Comparison of ENCODE assay signal across 1 cellular context in genomic region chr19:58406818-58407657, GRCh38.
TF ChIP-seq lines count a peak whose summit lies in the region.

No MANE protein-coding gene starts in this region.

TF ChIP-seq in HepG2, 621 proteins besides CTCF, POLR2A, EP300 and RAD21 (continued from another document and continues in another):
- no peak for TF ChIP-seq ZNF496 (CRISPR knock-in tag; IDR thresholded peaks at IDR 0.05; ENCODE audit: insufficient replicate concordance)
- no peak for TF ChIP-seq HHEX (CRISPR knock-in tag; IDR thresholded peaks at IDR 0.05)
- TF ChIP-seq ELF3 (CRISPR knock-in tag; IDR thresholded peaks at IDR 0.05): no peak
- TF ChIP-seq, protein P1, sequence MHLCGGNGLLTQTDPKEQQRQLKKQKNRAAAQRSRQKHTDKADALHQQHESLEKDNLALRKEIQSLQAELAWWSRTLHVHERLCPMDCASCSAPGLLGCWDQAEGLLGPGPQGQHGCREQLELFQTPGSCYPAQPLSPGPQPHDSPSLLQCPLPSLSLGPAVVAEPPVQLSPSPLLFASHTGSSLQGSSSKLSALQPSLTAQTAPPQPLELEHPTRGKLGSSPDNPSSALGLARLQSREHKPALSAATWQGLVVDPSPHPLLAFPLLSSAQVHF (CRISPR knock-in tag; IDR thresholded peaks at IDR 0.05): no peak
- TF ChIP-seq SUZ12 (IDR thresholded peaks at IDR 0.05; ENCODE audit: low read depth, low read length): no peak
- TF ChIP-seq ZFP41 (CRISPR knock-in tag; IDR thresholded peaks at IDR 0.05; ENCODE audit: borderline replicate concordance): no peak
- TF ChIP-seq, protein P2, sequence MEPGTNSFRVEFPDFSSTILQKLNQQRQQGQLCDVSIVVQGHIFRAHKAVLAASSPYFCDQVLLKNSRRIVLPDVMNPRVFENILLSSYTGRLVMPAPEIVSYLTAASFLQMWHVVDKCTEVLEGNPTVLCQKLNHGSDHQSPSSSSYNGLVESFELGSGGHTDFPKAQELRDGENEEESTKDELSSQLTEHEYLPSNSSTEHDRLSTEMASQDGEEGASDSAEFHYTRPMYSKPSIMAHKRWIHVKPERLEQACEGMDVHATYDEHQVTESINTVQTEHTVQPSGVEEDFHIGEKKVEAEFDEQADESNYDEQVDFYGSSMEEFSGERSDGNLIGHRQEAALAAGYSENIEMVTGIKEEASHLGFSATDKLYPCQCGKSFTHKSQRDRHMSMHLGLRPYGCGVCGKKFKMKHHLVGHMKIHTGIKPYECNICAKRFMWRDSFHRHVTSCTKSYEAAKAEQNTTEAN (CRISPR knock-in tag; conservative IDR thresholded peaks at IDR 0.05): no peak
- TF ChIP-seq BRD4 (CRISPR knock-in tag; IDR thresholded peaks at IDR 0.05): no peak
- no peak for TF ChIP-seq ZSCAN12 (CRISPR knock-in tag; IDR thresholded peaks at IDR 0.05)
- TF ChIP-seq, protein P3, sequence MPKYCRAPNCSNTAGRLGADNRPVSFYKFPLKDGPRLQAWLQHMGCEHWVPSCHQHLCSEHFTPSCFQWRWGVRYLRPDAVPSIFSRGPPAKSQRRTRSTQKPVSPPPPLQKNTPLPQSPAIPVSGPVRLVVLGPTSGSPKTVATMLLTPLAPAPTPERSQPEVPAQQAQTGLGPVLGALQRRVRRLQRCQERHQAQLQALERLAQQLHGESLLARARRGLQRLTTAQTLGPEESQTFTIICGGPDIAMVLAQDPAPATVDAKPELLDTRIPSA (CRISPR knock-in tag; IDR thresholded peaks at IDR 0.05; ENCODE audit: borderline replicate concordance): no peak
- no peak for TF ChIP-seq NFRKB (IDR thresholded peaks at IDR 0.05)
- TF ChIP-seq, protein P4, sequence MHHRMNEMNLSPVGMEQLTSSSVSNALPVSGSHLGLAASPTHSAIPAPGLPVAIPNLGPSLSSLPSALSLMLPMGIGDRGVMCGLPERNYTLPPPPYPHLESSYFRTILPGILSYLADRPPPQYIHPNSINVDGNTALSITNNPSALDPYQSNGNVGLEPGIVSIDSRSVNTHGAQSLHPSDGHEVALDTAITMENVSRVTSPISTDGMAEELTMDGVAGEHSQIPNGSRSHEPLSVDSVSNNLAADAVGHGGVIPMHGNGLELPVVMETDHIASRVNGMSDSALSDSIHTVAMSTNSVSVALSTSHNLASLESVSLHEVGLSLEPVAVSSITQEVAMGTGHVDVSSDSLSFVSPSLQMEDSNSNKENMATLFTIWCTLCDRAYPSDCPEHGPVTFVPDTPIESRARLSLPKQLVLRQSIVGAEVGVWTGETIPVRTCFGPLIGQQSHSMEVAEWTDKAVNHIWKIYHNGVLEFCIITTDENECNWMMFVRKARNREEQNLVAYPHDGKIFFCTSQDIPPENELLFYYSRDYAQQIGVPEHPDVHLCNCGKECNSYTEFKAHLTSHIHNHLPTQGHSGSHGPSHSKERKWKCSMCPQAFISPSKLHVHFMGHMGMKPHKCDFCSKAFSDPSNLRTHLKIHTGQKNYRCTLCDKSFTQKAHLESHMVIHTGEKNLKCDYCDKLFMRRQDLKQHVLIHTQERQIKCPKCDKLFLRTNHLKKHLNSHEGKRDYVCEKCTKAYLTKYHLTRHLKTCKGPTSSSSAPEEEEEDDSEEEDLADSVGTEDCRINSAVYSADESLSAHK (CRISPR knock-in tag; IDR thresholded peaks at IDR 0.05; ENCODE audit: borderline replicate concordance): no peak
- TF ChIP-seq ERF (CRISPR knock-in tag; IDR thresholded peaks at IDR 0.05): no peak
- TF ChIP-seq BRCA1 (CRISPR knock-in tag; IDR thresholded peaks at IDR 0.05): no peak
- no peak for TF ChIP-seq CEBPZ (IDR thresholded peaks at IDR 0.05; ENCODE audit: low read length)
- TF ChIP-seq ZSCAN29 (CRISPR knock-in tag; conservative IDR thresholded peaks at IDR 0.05): no peak
- TF ChIP-seq SPEN (CRISPR knock-in tag; IDR thresholded peaks at IDR 0.05; ENCODE audit: low read depth): no peak; the same call in 1 of the 2 replicates
- TF ChIP-seq ZNF335 (CRISPR knock-in tag; IDR thresholded peaks at IDR 0.05): no peak
- no peak for TF ChIP-seq RBM39 (IDR thresholded peaks at IDR 0.05; ENCODE audit: low read depth, low read length, poor library complexity, severe bottlenecking)
- no peak for TF ChIP-seq JARID2 (CRISPR knock-in tag; IDR thresholded peaks at IDR 0.05; ENCODE audit: insufficient replicate concordance)
- no peak for TF ChIP-seq HOXA7 (CRISPR knock-in tag; IDR thresholded peaks at IDR 0.05)
- no peak for TF ChIP-seq MTF1 (CRISPR knock-in tag; IDR thresholded peaks at IDR 0.05)
- TF ChIP-seq FOXP4 (CRISPR knock-in tag; IDR thresholded peaks at IDR 0.05): no peak
- 0 out of 2 replicates have a peak, but pooled peaks have one; percentile 27 for TF ChIP-seq ZNF766 (CRISPR knock-in tag; IDR thresholded peaks at IDR 0.05; ENCODE audit: borderline replicate concordance)
- no peak for TF ChIP-seq HMGA1 (CRISPR knock-in tag; conservative IDR thresholded peaks at IDR 0.05)
- 0 out of 2 replicates have a peak, but pooled peaks have one; percentile 41 for TF ChIP-seq ZNF775 (CRISPR knock-in tag; IDR thresholded peaks at IDR 0.05; ENCODE audit: borderline replicate concordance)
- TF ChIP-seq, protein P5, sequence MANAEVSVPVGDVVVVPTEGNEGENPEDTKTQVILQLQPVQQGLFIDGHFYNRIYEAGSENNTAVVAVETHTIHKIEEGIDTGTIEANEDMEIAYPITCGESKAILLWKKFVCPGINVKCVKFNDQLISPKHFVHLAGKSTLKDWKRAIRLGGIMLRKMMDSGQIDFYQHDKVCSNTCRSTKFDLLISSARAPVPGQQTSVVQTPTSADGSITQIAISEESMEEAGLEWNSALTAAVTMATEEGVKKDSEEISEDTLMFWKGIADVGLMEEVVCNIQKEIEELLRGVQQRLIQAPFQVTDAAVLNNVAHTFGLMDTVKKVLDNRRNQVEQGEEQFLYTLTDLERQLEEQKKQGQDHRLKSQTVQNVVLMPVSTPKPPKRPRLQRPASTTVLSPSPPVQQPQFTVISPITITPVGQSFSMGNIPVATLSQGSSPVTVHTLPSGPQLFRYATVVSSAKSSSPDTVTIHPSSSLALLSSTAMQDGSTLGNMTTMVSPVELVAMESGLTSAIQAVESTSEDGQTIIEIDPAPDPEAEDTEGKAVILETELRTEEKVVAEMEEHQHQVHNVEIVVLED (CRISPR knock-in tag; IDR thresholded peaks at IDR 0.05; ENCODE audit: borderline replicate concordance): no peak
- no peak for TF ChIP-seq KMT2B (CRISPR knock-in tag; IDR thresholded peaks at IDR 0.05)
- no peak for TF ChIP-seq ZNF333 (CRISPR knock-in tag; IDR thresholded peaks at IDR 0.05; ENCODE audit: borderline replicate concordance)
- TF ChIP-seq HNRNPL (IDR thresholded peaks at IDR 0.05; ENCODE audit: low read depth, low read length): no peak
- TF ChIP-seq, protein P6, sequence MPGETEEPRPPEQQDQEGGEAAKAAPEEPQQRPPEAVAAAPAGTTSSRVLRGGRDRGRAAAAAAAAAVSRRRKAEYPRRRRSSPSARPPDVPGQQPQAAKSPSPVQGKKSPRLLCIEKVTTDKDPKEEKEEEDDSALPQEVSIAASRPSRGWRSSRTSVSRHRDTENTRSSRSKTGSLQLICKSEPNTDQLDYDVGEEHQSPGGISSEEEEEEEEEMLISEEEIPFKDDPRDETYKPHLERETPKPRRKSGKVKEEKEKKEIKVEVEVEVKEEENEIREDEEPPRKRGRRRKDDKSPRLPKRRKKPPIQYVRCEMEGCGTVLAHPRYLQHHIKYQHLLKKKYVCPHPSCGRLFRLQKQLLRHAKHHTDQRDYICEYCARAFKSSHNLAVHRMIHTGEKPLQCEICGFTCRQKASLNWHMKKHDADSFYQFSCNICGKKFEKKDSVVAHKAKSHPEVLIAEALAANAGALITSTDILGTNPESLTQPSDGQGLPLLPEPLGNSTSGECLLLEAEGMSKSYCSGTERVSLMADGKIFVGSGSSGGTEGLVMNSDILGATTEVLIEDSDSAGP (CRISPR knock-in tag; IDR thresholded peaks at IDR 0.05; ENCODE audit: borderline replicate concordance): no peak; the same call in 1 of the 2 replicates
- no peak for TF ChIP-seq CCDC6 (CRISPR knock-in tag; IDR thresholded peaks at IDR 0.05)
- TF ChIP-seq ARID3A (IDR thresholded peaks at IDR 0.05; ENCODE audit: low read depth, low read length): no peak
- TF ChIP-seq ETS1 (CRISPR knock-in tag; IDR thresholded peaks at IDR 0.05): no peak
- TF ChIP-seq DNMT3B (CRISPR knock-in tag; conservative IDR thresholded peaks at IDR 0.05): no peak
- no peak for TF ChIP-seq ZBTB8A (CRISPR knock-in tag; IDR thresholded peaks at IDR 0.05; ENCODE audit: borderline replicate concordance, low read depth)
- TF ChIP-seq MIER3 (CRISPR knock-in tag; IDR thresholded peaks at IDR 0.05; ENCODE audit: borderline replicate concordance): 0 out of 2 replicates have a peak, but pooled peaks have one; percentile 25
- no peak for TF ChIP-seq HINFP (CRISPR knock-in tag; IDR thresholded peaks at IDR 0.05; ENCODE audit: low read depth)
- TF ChIP-seq, protein P7, sequence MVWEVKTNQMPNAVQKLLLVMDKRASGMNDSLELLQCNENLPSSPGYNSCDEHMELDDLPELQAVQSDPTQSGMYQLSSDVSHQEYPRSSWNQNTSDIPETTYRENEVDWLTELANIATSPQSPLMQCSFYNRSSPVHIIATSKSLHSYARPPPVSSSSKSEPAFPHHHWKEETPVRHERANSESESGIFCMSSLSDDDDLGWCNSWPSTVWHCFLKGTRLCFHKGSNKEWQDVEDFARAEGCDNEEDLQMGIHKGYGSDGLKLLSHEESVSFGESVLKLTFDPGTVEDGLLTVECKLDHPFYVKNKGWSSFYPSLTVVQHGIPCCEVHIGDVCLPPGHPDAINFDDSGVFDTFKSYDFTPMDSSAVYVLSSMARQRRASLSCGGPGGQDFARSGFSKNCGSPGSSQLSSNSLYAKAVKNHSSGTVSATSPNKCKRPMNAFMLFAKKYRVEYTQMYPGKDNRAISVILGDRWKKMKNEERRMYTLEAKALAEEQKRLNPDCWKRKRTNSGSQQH (CRISPR knock-in tag; IDR thresholded peaks at IDR 0.05; ENCODE audit: low read depth): no peak
- TF ChIP-seq ZNF672 (CRISPR knock-in tag; IDR thresholded peaks at IDR 0.05): no peak
- no peak for TF ChIP-seq TRIM24 (CRISPR knock-in tag; IDR thresholded peaks at IDR 0.05)
- no peak for TF ChIP-seq HES4 (CRISPR knock-in tag; IDR thresholded peaks at IDR 0.05; ENCODE audit: borderline replicate concordance)
- no peak for TF ChIP-seq ZNF569 (CRISPR knock-in tag; IDR thresholded peaks at IDR 0.05; ENCODE audit: borderline replicate concordance)
